ENCODE assay signal across 1 cellular context in the genomic region with DNA sequence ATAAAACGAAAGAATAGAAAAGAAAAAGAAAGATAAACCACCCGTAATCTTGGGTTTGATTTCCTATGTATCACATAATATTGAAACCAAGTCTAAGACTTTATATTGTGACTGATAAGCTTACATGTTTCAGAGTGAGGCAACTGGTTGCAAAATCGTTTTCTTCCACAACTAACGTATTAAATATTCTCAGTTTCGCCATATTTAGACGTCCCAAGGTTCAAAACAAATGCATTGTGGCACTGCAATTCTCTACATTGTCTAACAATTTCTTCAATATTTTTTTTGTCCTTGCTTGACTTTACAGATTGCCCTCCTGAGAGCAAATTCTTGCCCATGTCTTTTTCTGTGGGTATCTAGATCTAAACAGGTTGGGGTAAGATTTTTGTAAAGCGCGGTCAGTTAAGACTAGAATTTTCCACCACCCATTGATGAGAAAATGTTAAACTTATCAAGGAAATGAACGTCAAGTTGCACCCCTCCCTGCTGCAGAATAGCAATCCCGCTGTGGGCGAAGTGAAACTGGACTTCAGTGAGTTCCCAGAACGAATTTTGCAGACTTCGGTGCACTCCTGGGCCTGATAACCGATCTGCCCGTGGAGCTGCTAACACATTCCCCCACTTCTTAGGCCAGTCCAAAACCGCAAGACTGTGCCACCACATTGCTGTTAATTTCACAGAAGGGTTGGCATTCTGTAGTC.
TF ChIP-seq lines count a peak whose summit lies in the region.

No MANE protein-coding gene starts in this region.

TF ChIP-seq in WTC11, 78 proteins besides CTCF, POLR2A, EP300 and RAD21 (continued from another document):
- TF ChIP-seq, protein P1, sequence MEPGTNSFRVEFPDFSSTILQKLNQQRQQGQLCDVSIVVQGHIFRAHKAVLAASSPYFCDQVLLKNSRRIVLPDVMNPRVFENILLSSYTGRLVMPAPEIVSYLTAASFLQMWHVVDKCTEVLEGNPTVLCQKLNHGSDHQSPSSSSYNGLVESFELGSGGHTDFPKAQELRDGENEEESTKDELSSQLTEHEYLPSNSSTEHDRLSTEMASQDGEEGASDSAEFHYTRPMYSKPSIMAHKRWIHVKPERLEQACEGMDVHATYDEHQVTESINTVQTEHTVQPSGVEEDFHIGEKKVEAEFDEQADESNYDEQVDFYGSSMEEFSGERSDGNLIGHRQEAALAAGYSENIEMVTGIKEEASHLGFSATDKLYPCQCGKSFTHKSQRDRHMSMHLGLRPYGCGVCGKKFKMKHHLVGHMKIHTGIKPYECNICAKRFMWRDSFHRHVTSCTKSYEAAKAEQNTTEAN (CRISPR knock-in tag; IDR thresholded peaks at IDR 0.05) = no peak
- TF ChIP-seq FOXK1 (CRISPR knock-in tag; IDR thresholded peaks at IDR 0.05) (no peak), FOXP4 (CRISPR knock-in tag; IDR thresholded peaks at IDR 0.05) (no peak)
